ENCODE assay signal across 2 cellular contexts in the genomic region with DNA sequence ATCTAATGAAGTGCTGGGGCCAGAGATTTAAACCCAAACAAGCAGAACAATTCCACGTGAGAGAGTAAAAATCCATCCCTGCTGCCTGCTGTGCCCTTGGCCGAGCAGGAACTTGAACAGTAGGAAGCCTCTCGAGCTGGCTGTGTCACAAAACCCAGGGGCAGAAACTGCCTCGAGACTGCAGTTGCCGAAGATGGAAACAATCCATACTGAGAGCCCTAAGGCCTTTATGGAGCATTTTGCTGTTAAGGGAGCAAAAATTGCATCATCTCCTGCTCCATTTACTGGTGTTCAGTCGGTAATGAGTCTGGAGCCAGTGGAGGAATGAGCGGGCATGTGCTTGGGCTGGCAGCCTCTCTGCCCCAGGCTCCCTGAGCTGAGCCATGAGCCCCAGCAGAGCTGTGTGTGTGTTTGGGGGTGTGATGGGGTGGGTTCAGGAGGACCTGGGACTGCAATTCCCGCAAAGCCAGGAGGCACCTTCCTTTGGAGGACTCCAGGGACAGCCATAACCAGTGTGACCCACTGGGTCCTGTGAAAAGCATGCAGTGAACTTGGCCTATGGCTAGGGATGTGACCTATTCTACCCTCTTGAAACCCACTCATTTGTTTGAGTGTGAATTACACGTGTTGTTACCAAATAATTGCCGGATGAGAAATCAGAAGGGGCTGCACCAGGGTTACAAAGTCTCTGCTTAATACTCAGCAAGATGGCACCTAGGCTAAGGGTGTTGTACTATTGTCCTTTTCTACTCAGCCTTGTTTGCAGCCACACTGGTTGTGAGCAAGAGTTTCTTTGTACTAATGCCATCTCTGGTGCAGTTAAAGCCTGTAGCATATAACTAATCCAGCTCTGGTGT.
A peak's percentile ranks its signal among the peaks of the same experiment; 100 is the strongest.
TF ChIP-seq lines count a peak whose summit lies in the region.

No MANE protein-coding gene starts in this region.

TF ChIP-seq in Ishikawa, 13 proteins besides CTCF, POLR2A, EP300 and RAD21 (continued from another document):
- TF ChIP-seq, protein P1, sequence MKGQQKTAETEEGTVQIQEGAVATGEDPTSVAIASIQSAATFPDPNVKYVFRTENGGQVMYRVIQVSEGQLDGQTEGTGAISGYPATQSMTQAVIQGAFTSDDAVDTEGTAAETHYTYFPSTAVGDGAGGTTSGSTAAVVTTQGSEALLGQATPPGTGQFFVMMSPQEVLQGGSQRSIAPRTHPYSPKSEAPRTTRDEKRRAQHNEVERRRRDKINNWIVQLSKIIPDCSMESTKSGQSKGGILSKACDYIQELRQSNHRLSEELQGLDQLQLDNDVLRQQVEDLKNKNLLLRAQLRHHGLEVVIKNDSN (IDR thresholded peaks at IDR 0.05), result no peak
- peak; percentile 49 for TF ChIP-seq CEBPB (IDR thresholded peaks at IDR 0.05)
- no peak; the same call in 1 of the 2 replicates for TF ChIP-seq NFIC (IDR thresholded peaks at IDR 0.05)
- TF ChIP-seq TCF12 (IDR thresholded peaks at IDR 0.05; ENCODE audit: low read depth), result no peak
- no peak for TF ChIP-seq TEAD4 (IDR thresholded peaks at IDR 0.05)
- TF ChIP-seq YY1 (IDR thresholded peaks at IDR 0.05; ENCODE audit: low read depth), result no peak

TF ChIP-seq in WTC11, 78 proteins besides CTCF, POLR2A, EP300 and RAD21 (continued from another document):
- TF ChIP-seq, protein P2, sequence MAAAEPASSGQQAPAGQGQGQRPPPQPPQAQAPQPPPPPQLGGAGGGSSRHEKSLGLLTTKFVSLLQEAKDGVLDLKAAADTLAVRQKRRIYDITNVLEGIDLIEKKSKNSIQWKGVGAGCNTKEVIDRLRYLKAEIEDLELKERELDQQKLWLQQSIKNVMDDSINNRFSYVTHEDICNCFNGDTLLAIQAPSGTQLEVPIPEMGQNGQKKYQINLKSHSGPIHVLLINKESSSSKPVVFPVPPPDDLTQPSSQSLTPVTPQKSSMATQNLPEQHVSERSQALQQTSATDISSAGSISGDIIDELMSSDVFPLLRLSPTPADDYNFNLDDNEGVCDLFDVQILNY (CRISPR knock-in tag; IDR thresholded peaks at IDR 0.05), result no peak
- TF ChIP-seq, protein P3, sequence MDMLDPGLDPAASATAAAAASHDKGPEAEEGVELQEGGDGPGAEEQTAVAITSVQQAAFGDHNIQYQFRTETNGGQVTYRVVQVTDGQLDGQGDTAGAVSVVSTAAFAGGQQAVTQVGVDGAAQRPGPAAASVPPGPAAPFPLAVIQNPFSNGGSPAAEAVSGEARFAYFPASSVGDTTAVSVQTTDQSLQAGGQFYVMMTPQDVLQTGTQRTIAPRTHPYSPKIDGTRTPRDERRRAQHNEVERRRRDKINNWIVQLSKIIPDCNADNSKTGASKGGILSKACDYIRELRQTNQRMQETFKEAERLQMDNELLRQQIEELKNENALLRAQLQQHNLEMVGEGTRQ (CRISPR knock-in tag; IDR thresholded peaks at IDR 0.05), result no peak
- TF ChIP-seq, protein P4, sequence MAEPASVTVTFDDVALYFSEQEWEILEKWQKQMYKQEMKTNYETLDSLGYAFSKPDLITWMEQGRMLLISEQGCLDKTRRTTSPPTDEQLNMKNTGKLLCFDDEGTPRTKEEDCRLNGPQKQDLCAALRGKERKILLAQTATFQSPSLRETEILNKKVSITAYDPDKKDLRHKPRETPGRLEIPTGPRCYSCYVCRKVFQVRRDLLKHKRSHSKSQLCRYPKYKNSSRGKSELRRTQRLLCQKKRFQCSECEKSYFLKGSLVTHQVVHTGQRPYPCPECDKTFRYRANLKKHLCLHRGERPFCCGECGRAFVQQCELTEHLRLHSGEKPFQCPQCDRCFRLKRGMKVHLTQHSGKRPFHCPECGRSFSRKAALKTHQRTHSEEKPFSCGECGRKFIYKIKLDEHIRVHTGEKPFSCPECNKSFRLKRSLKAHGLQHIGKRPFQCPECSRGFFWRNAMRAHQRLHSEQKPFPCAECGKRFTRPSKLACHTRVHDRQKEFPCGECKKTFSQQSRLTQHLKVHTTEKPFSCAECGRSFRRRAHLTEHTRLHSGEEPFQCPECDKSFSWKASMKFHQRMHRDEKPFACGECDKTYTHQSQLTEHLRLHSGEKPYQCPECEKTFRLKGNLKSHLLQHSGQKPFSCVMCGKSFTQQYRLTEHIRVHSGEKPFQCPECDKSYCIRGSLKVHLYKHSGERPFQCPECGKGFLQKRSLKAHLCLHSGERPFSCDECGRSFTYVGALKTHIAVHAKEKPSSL (CRISPR knock-in tag; conservative IDR thresholded peaks at IDR 0.05), result no peak
- no peak for TF ChIP-seq KAT7 (CRISPR knock-in tag; IDR thresholded peaks at IDR 0.05; ENCODE audit: borderline replicate concordance)
- TF ChIP-seq, protein P5, sequence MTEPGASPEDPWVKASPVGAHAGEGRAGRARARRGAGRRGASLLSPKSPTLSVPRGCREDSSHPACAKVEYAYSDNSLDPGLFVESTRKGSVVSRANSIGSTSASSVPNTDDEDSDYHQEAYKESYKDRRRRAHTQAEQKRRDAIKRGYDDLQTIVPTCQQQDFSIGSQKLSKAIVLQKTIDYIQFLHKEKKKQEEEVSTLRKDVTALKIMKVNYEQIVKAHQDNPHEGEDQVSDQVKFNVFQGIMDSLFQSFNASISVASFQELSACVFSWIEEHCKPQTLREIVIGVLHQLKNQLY (CRISPR knock-in tag; IDR thresholded peaks at IDR 0.05), result 0 out of 2 replicates have a peak, but pooled peaks have one; percentile 32
- TF ChIP-seq, protein P6, sequence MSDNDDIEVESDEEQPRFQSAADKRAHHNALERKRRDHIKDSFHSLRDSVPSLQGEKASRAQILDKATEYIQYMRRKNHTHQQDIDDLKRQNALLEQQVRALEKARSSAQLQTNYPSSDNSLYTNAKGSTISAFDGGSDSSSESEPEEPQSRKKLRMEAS (CRISPR knock-in tag; IDR thresholded peaks at IDR 0.05), result peak; percentile 77
- TF ChIP-seq ZNF219 (CRISPR knock-in tag; IDR thresholded peaks at IDR 0.05; ENCODE audit: borderline replicate concordance), result no peak
- TF ChIP-seq SMAD4 (CRISPR knock-in tag; IDR thresholded peaks at IDR 0.05), result no peak
- TF ChIP-seq, protein P7, sequence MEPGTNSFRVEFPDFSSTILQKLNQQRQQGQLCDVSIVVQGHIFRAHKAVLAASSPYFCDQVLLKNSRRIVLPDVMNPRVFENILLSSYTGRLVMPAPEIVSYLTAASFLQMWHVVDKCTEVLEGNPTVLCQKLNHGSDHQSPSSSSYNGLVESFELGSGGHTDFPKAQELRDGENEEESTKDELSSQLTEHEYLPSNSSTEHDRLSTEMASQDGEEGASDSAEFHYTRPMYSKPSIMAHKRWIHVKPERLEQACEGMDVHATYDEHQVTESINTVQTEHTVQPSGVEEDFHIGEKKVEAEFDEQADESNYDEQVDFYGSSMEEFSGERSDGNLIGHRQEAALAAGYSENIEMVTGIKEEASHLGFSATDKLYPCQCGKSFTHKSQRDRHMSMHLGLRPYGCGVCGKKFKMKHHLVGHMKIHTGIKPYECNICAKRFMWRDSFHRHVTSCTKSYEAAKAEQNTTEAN (CRISPR knock-in tag; IDR thresholded peaks at IDR 0.05), result no peak
- TF ChIP-seq HMGA2 (CRISPR knock-in tag; IDR thresholded peaks at IDR 0.05), result no peak
- TF ChIP-seq IRF2 (CRISPR knock-in tag; IDR thresholded peaks at IDR 0.05; ENCODE audit: borderline replicate concordance, low read depth), result no peak
- TF ChIP-seq, protein P8, sequence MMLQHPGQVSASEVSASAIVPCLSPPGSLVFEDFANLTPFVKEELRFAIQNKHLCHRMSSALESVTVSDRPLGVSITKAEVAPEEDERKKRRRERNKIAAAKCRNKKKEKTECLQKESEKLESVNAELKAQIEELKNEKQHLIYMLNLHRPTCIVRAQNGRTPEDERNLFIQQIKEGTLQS (CRISPR knock-in tag; conservative IDR thresholded peaks at IDR 0.05), result 0 out of 2 replicates have a peak, but pooled peaks have one; percentile 39
